ENCODE assay signal across 16 cellular contexts in genomic region chr17:35002876-35003551, GRCh38. TPM values are rescaled to one million over a fixed set of nuclear protein-coding genes. Genes with fewer than 3 reads are reported as not detected.
DNase-seq lines count a peak whose midpoint lies in the region; ATAC-seq and TF ChIP-seq lines count a peak whose summit lies in the region.
"Had no signal": no experiment of that assay in that cellular context is flagged by ENCODE, and none has a peak within 500 bp of the region (broad histone marks: within the 10 kb centered on the region; RNA-seq: fewer than 3 reads in every experiment).

No MANE protein-coding gene starts in this region.

- TF ChIP-seq EP300 in transverse colon (IDR thresholded peaks at IDR 0.05; ENCODE audit: low read depth) = no peak

- no peak overlapping the region for H3K27ac ChIP-seq in mammary epithelial cell (ENCODE audit: insufficient read depth, low read depth, low read length)
- no peak overlapping the region for H3K27ac ChIP-seq in hepatocyte
- H3K27ac ChIP-seq in transverse colon = peak overlapping the region in 3 of 4 donors; percentile 51 to 55 (median 52)
- H3K27ac ChIP-seq: KMS-11, upper lobe of left lung had no signal

- H3K27me3 ChIP-seq in mammary epithelial cell (ENCODE audit: insufficient read depth, low read length) (no peaks in the 10 kb centered on the region), hepatocyte (no peaks in the 10 kb centered on the region), transverse colon (no peaks in the 10 kb centered on the region)
- H3K27me3 ChIP-seq: upper lobe of left lung had no signal

- no peak overlapping the region for H3K4me3 ChIP-seq in mammary epithelial cell (replicated peaks in 1 of 3; ENCODE audit: insufficient read depth in 1 of 3, low read depth in 2 of 3, low read length in 3 of 3)
- no peak overlapping the region for H3K4me3 ChIP-seq in hepatocyte
- H3K4me3 ChIP-seq in transverse colon = no peak overlapping the region
- H3K4me3 ChIP-seq: upper lobe of left lung had no signal

- no peak overlapping the region for H3K9ac ChIP-seq in mammary epithelial cell (ENCODE audit: insufficient read depth, low read length)
- H3K9ac ChIP-seq: KMS-11 had no signal

- TF ChIP-seq POLR2A in transverse colon (IDR thresholded peaks at IDR 0.05) = no peak

- H3K4me2 ChIP-seq in mammary epithelial cell (ENCODE audit: insufficient read depth, low read depth, low read length) (no peak overlapping the region), hepatocyte (no peak overlapping the region)
- H3K4me2 ChIP-seq: KMS-11 had no signal

- intact Hi-C loops in Right ventricle myocardium inferior (cut with DNase I) = loop anchor here (2.0 kb wide), 1 partner anchor 20 kb away; no protein-coding TSS in a partner anchor
- intact Hi-C loops in cardiac septum (cut with DNase I) = no loop called here
- intact Hi-C loops in mammary epithelial cell (cut with micrococcal nuclease) = no loop called here
- intact Hi-C loops in transverse colon (cut with DNase I; ENCODE audit: low total_unique reads) = no loop called here

- ATAC-seq in Right ventricle myocardium inferior = peak; percentile 87

- no TSS peak for BruUV-seq in mammary epithelial cell (replicated peaks; lab: Mats Ljungman, UMichigan)

- WGBS in mammary epithelial cell (ENCODE audit: low coverage, missing lambda C conversion rate) = 75% methylated on average over 15 of the region's 15 CpGs
- 93% methylated on average over 15 of the region's 15 CpGs for WGBS in hepatocyte (ENCODE audit: low lambda C conversion rate, missing lambda C conversion rate)
- WGBS in transverse colon (ENCODE audit: low coverage in 1 of 2), 2 donors = 77 to 85% methylated on average over 13 to 15 of the region's 15 CpGs

- H2AFZ ChIP-seq in mammary epithelial cell (ENCODE audit: low read depth, low read length) (no peak overlapping the region), hepatocyte (no peak overlapping the region)

- in situ Hi-C loops in mammary epithelial cell (cut with MboI; ENCODE audit: low sequenced_read_pairs in 2 of 2) (no loop called here), transverse colon (cut with MboI; ENCODE audit: low pct_ligation_motif_present in 1 of 4, low pct_unique_long_range_greater_than_20kb in 1 of 4, low sequenced_read_pairs in 3 of 4) (loop anchor here in 1 of 4 donors (10.0 kb wide), 1 partner anchor 62 kb away; the partner anchor contains the start of gene RFFL)

- H3K79me2 ChIP-seq in mammary epithelial cell (ENCODE audit: insufficient read depth, low read length) (no peaks in the 10 kb centered on the region), hepatocyte (no peaks in the 10 kb centered on the region)

- TF ChIP-seq CTCF in mammary epithelial cell (conservative IDR thresholded peaks at IDR 0.05 in 1 of 2, IDR thresholded peaks at IDR 0.05 in 1 of 2; ENCODE audit: extremely low read depth in 1 of 2, insufficient read depth in 1 of 2, low read depth in 1 of 2, low read length in 2 of 2) (no peak), hepatocyte (IDR thresholded peaks at IDR 0.05; ENCODE audit: poor library complexity) (no peak), transverse colon (IDR thresholded peaks at IDR 0.05) (no peak)

- H3K36me3 ChIP-seq in mammary epithelial cell (ENCODE audit: insufficient read depth, low read length) = peaks cover 16% of the 10 kb centered on the region
- no peaks in the 10 kb centered on the region for H3K36me3 ChIP-seq in hepatocyte (replicated peaks; ENCODE audit: insufficient read depth, low read depth)
- peaks cover 0 to 7% (median 0%) of the 10 kb centered on the region in 4 donors for H3K36me3 ChIP-seq in transverse colon

- DNase-seq in Right ventricle myocardium inferior (ENCODE audit: missing footprints) (peak; percentile 81), cardiac septum (ENCODE audit: low spot score) (no peak), mammary epithelial cell (peak; percentile 35), hepatocyte (ENCODE audit: low spot score) (peak; percentile 13), transverse colon (no peak), 8988T (no peak), DMS153 treated with DMSO at 0.1 percent for 48 hours (lab: John Stamatoyannopoulos, UW; ENCODE audit: unreplicated experiment) (no peak), CD1c-positive myeloid dendritic cell (ENCODE audit: extremely low spot score) (no peak)
- DNase-seq: ACHN; activated CD4-positive, alpha-beta T cell treated with anti-CD3 and anti-CD28 coated beads for 1 hour; activated gamma-delta T cell; DMS79 treated with DMSO at 0.1 percent for 48 hours; naive B cell; NCI-H1930; upper lobe of left lung had no signal

- CTCF ChIA-PET in mammary epithelial cell (lab: Charles Lee; ENCODE audit: low non-redundant PET) = no interaction called here

- no peaks in the 10 kb centered on the region for H3K4me1 ChIP-seq in mammary epithelial cell (ENCODE audit: insufficient read depth, low read length)
- H3K4me1 ChIP-seq in hepatocyte (ENCODE audit: insufficient read depth) = no peaks in the 10 kb centered on the region
- peaks cover 0 to 16% (median 2%) of the 10 kb centered on the region in 4 donors for H3K4me1 ChIP-seq in transverse colon

- dilution Hi-C loops in mammary epithelial cell (cut with HindIII; ENCODE audit: low sequenced_read_pairs) = no loop called here

- H3K9me3 ChIP-seq in mammary epithelial cell (replicated peaks; ENCODE audit: insufficient read depth, low read length) (no peaks in the 10 kb centered on the region), hepatocyte (ENCODE audit: low read depth) (no peaks in the 10 kb centered on the region), transverse colon (no peaks in the 10 kb centered on the region)
- H3K9me3 ChIP-seq: upper lobe of left lung had no signal

- H4K20me1 ChIP-seq in mammary epithelial cell (ENCODE audit: insufficient read depth, low read length) = no peaks in the 10 kb centered on the region
- H4K20me1 ChIP-seq in hepatocyte (ENCODE audit: insufficient read depth, poor library complexity, severe bottlenecking) = no peaks in the 10 kb centered on the region

- H3K9me2 ChIP-seq in hepatocyte (replicated peaks; ENCODE audit: insufficient read depth) = no peaks in the 10 kb centered on the region

RNA-seq across cellular contexts. Expression of gene LIG3, which starts 22.7 kb away (rescaled TPM):
- total RNA-seq in Right ventricle myocardium inferior (20.5 TPM), cardiac septum (20.1 TPM), mammary epithelial cell (10 to 100 TPM; 26.8 to 42.3 TPM), hepatocyte (29.4 and 31.6 TPM in 2 replicates), transverse colon (10 to 100 TPM in 3 of 4 donors, 1 to 10 TPM in 1; 9.8 to 44.5 (median 23.9) TPM)
- polyA plus RNA-seq in mammary epithelial cell (19.2 TPM), hepatocyte (15.7 and 18.0 TPM in 2 replicates)
- polyA minus RNA-seq in mammary epithelial cell = 83.0 TPM

RNA-seq across cellular contexts. Expression of gene ZNF830, which starts 41.7 kb away (rescaled TPM):
- total RNA-seq in Right ventricle myocardium inferior (9.8 TPM), cardiac septum (8.7 TPM), mammary epithelial cell (10 to 100 TPM in 1 of 2 donors, 1 to 10 TPM in 1; 6.5 to 12.6 TPM), hepatocyte (11.0 and 16.3 TPM in 2 replicates), transverse colon (10 to 100 TPM; 10.9 to 21.7 (median 14.1) TPM)
- polyA plus RNA-seq in mammary epithelial cell (6.8 TPM), hepatocyte (9.9 and 11.8 TPM in 2 replicates)
- not detected for polyA minus RNA-seq in mammary epithelial cell

RNA-seq across cellular contexts. Expression of gene CCT6B, which starts 41.8 kb away (rescaled TPM):
- total RNA-seq in Right ventricle myocardium inferior (1.4 TPM), cardiac septum (2.2 TPM), mammary epithelial cell (1 to 10 TPM; 3.0 to 3.6 TPM), hepatocyte (0.76 and 2.6 TPM in 2 replicates), transverse colon (1 to 10 TPM in 1 of 4 donors, under 1 TPM in 1, not detected in 2; 0.96 to 1.9 TPM)
- polyA plus RNA-seq in mammary epithelial cell (1.2 TPM), hepatocyte (1.7 and 2.4 TPM in 2 replicates)
- not detected for polyA minus RNA-seq in mammary epithelial cell

Comparison
In these comparisons a context has a peak if more than half of its experiments do, and no peak if none do; other contexts are left out.
1. DNase-seq: peak in Right ventricle myocardium inferior (single experiment), mammary epithelial cell (single experiment) and hepatocyte (single experiment); none in cardiac septum (single experiment), transverse colon (single experiment), 8988T (single experiment), DMS153 treated with DMSO at 0.1 percent for 48 hours (single experiment) and CD1c-positive myeloid dendritic cell (single experiment).
2. H3K27ac ChIP-seq: peak in transverse colon (3 of 4); none in mammary epithelial cell (single experiment) and hepatocyte (single experiment).